ENCODE assay signal across 1 cellular context in genomic region chr21:41973861-41974751, GRCh38.
TF ChIP-seq lines count a peak whose summit lies in the region.

No MANE protein-coding gene starts in this region.

TF ChIP-seq in HepG2, 621 proteins besides CTCF, POLR2A, EP300 and RAD21 (continues in another document):
- TF ChIP-seq ZFX (CRISPR knock-in tag; IDR thresholded peaks at IDR 0.05; ENCODE audit: low read depth) (0 out of 2 replicates have a peak, but pooled peaks have one; percentile 49), GABPB1 (CRISPR knock-in tag; IDR thresholded peaks at IDR 0.05) (peak; percentile 54; the same call in 1 of the 2 replicates), TFDP1 (CRISPR knock-in tag; IDR thresholded peaks at IDR 0.05; ENCODE audit: borderline replicate concordance) (peak; percentile 57; the same call in 1 of the 2 replicates), MYC (CRISPR knock-in tag; IDR thresholded peaks at IDR 0.05; ENCODE audit: borderline replicate concordance) (peak; percentile 76), NR2F1 (CRISPR knock-in tag; IDR thresholded peaks at IDR 0.05) (no peak), MAX (IDR thresholded peaks at IDR 0.05) (peak; percentile 81), ZFY (CRISPR knock-in tag; IDR thresholded peaks at IDR 0.05) (peak; percentile 65), ZGPAT (CRISPR knock-in tag; IDR thresholded peaks at IDR 0.05) (0 out of 2 replicates have a peak, but pooled peaks have one; percentile 19), BRD4 (CRISPR knock-in tag; IDR thresholded peaks at IDR 0.05) (peak; percentile 57; the same call in 1 of the 2 replicates), HNF4G (IDR thresholded peaks at IDR 0.05; ENCODE audit: borderline replicate concordance, low read depth, low read length) (peak; percentile 42; the same call in 1 of the 2 replicates), HNF4G (CRISPR knock-in tag; IDR thresholded peaks at IDR 0.05; ENCODE audit: borderline replicate concordance, low read depth) (no peak), EHMT2 (IDR thresholded peaks at IDR 0.05; ENCODE audit: borderline replicate concordance, low read depth, low read length) (peak; percentile 73; the same call in 1 of the 2 replicates), ZFP36L1 (CRISPR knock-in tag; IDR thresholded peaks at IDR 0.05) (no peak), ZNF772 (CRISPR knock-in tag; IDR thresholded peaks at IDR 0.05) (peak; percentile 63; the same call in 1 of the 2 replicates), FOXK2 (IDR thresholded peaks at IDR 0.05) (no peak), HNF4A (CRISPR knock-in tag; IDR thresholded peaks at IDR 0.05) (peak; percentile 54), POLR2G (IDR thresholded peaks at IDR 0.05; ENCODE audit: low read depth, low read length) (peak; percentile 46; the same call in 1 of the 2 replicates), TARDBP (CRISPR knock-in tag; IDR thresholded peaks at IDR 0.05) (peak; percentile 9; the same call in 1 of the 2 replicates), ZNF775 (CRISPR knock-in tag; IDR thresholded peaks at IDR 0.05; ENCODE audit: borderline replicate concordance) (no peak), PAXIP1 (CRISPR knock-in tag; conservative IDR thresholded peaks at IDR 0.05) (peak; percentile 29; the same call in 1 of the 2 replicates), NR2C2 (CRISPR knock-in tag; IDR thresholded peaks at IDR 0.05; ENCODE audit: borderline replicate concordance) (peak; percentile 49; the same call in 1 of the 2 replicates), ZNF710 (CRISPR knock-in tag; IDR thresholded peaks at IDR 0.05; ENCODE audit: borderline replicate concordance) (peak; percentile 54; the same call in 1 of the 2 replicates), YY1 (IDR thresholded peaks at IDR 0.05; ENCODE audit: insufficient read depth, insufficient replicate concordance, low read depth, low read length) (peak; percentile 18), DMAP1 (CRISPR knock-in tag; IDR thresholded peaks at IDR 0.05) (peak; percentile 30; the same call in 1 of the 2 replicates), RNF2 (conservative IDR thresholded peaks at IDR 0.05; ENCODE audit: low read depth) (0 out of 2 replicates have a peak, but pooled peaks have one; percentile 35), ZNF687 (CRISPR knock-in tag; IDR thresholded peaks at IDR 0.05) (peak; percentile 87), ZBED4 (CRISPR knock-in tag; IDR thresholded peaks at IDR 0.05; ENCODE audit: borderline replicate concordance) (peak; percentile 36; the same call in 1 of the 2 replicates), CC2D1A (CRISPR knock-in tag; IDR thresholded peaks at IDR 0.05) (no peak), TBX2 (CRISPR knock-in tag; IDR thresholded peaks at IDR 0.05; ENCODE audit: borderline replicate concordance) (0 out of 2 replicates have a peak, but pooled peaks have one; percentile 28), ZNF770 (CRISPR knock-in tag; IDR thresholded peaks at IDR 0.05) (peak; percentile 36; the same call in 1 of the 2 replicates), MTA1 (CRISPR knock-in tag; IDR thresholded peaks at IDR 0.05; ENCODE audit: borderline replicate concordance) (no peak), GFI1 (CRISPR knock-in tag; IDR thresholded peaks at IDR 0.05; ENCODE audit: borderline replicate concordance) (peak; percentile 42; the same call in 1 of the 2 replicates), NCOA1 (CRISPR knock-in tag; IDR thresholded peaks at IDR 0.05) (no peak), ELF3 (CRISPR knock-in tag; IDR thresholded peaks at IDR 0.05) (peak; percentile 47; the same call in 1 of the 2 replicates), SALL1 (CRISPR knock-in tag; IDR thresholded peaks at IDR 0.05) (peak; percentile 66), ZNF251 (CRISPR knock-in tag; IDR thresholded peaks at IDR 0.05) (no peak), GABPA (IDR thresholded peaks at IDR 0.05; ENCODE audit: low read depth, low read length) (no peak), GABPA (CRISPR knock-in tag; IDR thresholded peaks at IDR 0.05; ENCODE audit: low read depth) (0 out of 2 replicates have a peak, but pooled peaks have one; percentile 40), XRCC5 (optimal IDR thresholded peaks at IDR 0.05; ENCODE audit: low read length) (peak; percentile 32)
